11 cellular contexts compared by ENCODE assay signal in genomic region chr1:229093258-229093540, GRCh38.
DNase-seq lines count a peak whose midpoint lies in the region; ATAC-seq and TF ChIP-seq lines count a peak whose summit lies in the region.
"Had no signal": no experiment of that assay in that cellular context is flagged by ENCODE, and none has a peak within 500 bp of the region (broad histone marks: within the 10 kb centered on the region; RNA-seq: fewer than 3 reads in every experiment).

No MANE protein-coding gene starts in this region.

- peaks cover 0 to 5% of the 10 kb centered on the region in 2 donors for H3K9me3 ChIP-seq in left lung

- CTCF ChIA-PET in Calu3 (lab: Charles Lee) = interaction anchor here (1.1 kb wide), 1 partner anchor 15 kb away, joined by 5 read pairs; no protein-coding TSS in a partner anchor
- CTCF ChIA-PET in WTC11 (lab: Charles Lee) = interaction anchor here (0.6 to 2.1 kb wide), 4 partner anchors 31 to 433 kb away, joined by 3 to 11 read pairs (median 4); no protein-coding TSS in a partner anchor

- no peak overlapping the region for H3K4me3 ChIP-seq in left lung

- H3K27me3 Mint-ChIP-seq in Calu3 (ENCODE audit: unreplicated experiment) (no peaks in the 10 kb centered on the region), WTC11 (ENCODE audit: low read depth) (peaks cover 2% of the 10 kb centered on the region; the same call in 1 of the 2 replicates), endothelial cell (ENCODE audit: unreplicated experiment) (peaks cover 2% of the 10 kb centered on the region)

- H3K36me3 Mint-ChIP-seq in Calu3 (ENCODE audit: insufficient read depth, unreplicated experiment) (peaks cover 6% of the 10 kb centered on the region), WTC11 (peaks cover 13% of the 10 kb centered on the region; the same call in 1 of the 2 replicates), endothelial cell (ENCODE audit: low read depth, unreplicated experiment) (no peaks in the 10 kb centered on the region)

- no peaks in the 10 kb centered on the region for H3K36me3 ChIP-seq in left lung

- intact Hi-C loops in Calu3 (cut with micrococcal nuclease; ENCODE audit: unreplicated experiment) = no loop called here
- intact Hi-C loops in left lung (cut with DNase I) = no loop called here

- POLR2A ChIA-PET in WTC11 (lab: Charles Lee) = no interaction called here

- H3K9me3 Mint-ChIP-seq in Calu3 (ENCODE audit: low read depth, unreplicated experiment) (no peaks in the 10 kb centered on the region), WTC11 (peaks cover 12% of the 10 kb centered on the region; the same call in 1 of the 2 replicates), endothelial cell (ENCODE audit: unreplicated experiment) (no peaks in the 10 kb centered on the region)

- no peaks in the 10 kb centered on the region for H3K27me3 ChIP-seq in left lung

- peak overlapping the region; percentile 42 for H3K4me3 Mint-ChIP-seq in Calu3 (ENCODE audit: low read depth, unreplicated experiment)
- H3K4me3 Mint-ChIP-seq in WTC11 = peak overlapping the region; percentile 55
- no peak overlapping the region for H3K4me3 Mint-ChIP-seq in endothelial cell (ENCODE audit: unreplicated experiment)

- ATAC-seq in WTC11 (no peak), left lung (peak; percentile 17), GM18511 (IDR thresholded peaks at IDR 0.05; ENCODE audit: unreplicated experiment) (no peak)
- ATAC-seq: Panc1 had no signal

- H3K27ac ChIP-seq in left lung (peak overlapping the region; percentile 49 to 70), substantia nigra (ENCODE audit: low read depth, low read length, poor library complexity, severe bottlenecking) (peak overlapping the region; percentile 54)

- H3K4me1 ChIP-seq in left lung = peaks cover 5 to 13% of the 10 kb centered on the region in 2 donors

- H3K4me1 Mint-ChIP-seq in Calu3 (ENCODE audit: low read depth, unreplicated experiment) = peaks cover 28% of the 10 kb centered on the region
- peaks cover 86% of the 10 kb centered on the region for H3K4me1 Mint-ChIP-seq in WTC11
- H3K4me1 Mint-ChIP-seq in endothelial cell (ENCODE audit: unreplicated experiment) = peaks cover 5% of the 10 kb centered on the region

- H3K27ac Mint-ChIP-seq in Calu3 (ENCODE audit: unreplicated experiment) (peak overlapping the region; percentile 82), WTC11 (peak overlapping the region; percentile 97), endothelial cell (ENCODE audit: unreplicated experiment) (no peak overlapping the region)

- DNase-seq in Calu3 = no peak
- no peak for DNase-seq in WTC11 (ENCODE audit: low spot score)
- no peak for DNase-seq in left lung
- no peak for DNase-seq in substantia nigra (lab: John Stamatoyannopoulos, UW)
- no peak for DNase-seq in endothelial cell (ENCODE audit: low spot score)
- DNase-seq in NCI-H82 treated with DMSO at 0.1 percent for 48 hours (lab: John Stamatoyannopoulos, UW; ENCODE audit: unreplicated experiment) = no peak
- DNase-seq in GM19238 (ENCODE audit: insufficient read length, low spot score) = no peak
- DNase-seq: activated gamma-delta T cell treated with Interleukin-2 at 50 U/mL for 16 hours, occipital lobe had no signal

- no TSS peak for BruUV-seq in Calu3 (replicated peaks; lab: Mats Ljungman, UMichigan)

- no peak for TF ChIP-seq CTCF in Calu3 (IDR thresholded peaks at IDR 0.05; ENCODE audit: unreplicated experiment)
- no peak for TF ChIP-seq CTCF in WTC11 (IDR thresholded peaks at IDR 0.05)
- TF ChIP-seq CTCF in left lung (IDR thresholded peaks at IDR 0.05) = no peak
- TF ChIP-seq CTCF in endothelial cell (IDR thresholded peaks at IDR 0.05; ENCODE audit: unreplicated experiment) = no peak

TF ChIP-seq in WTC11, 78 proteins besides CTCF, POLR2A, EP300 and RAD21:
- TF ChIP-seq ATF1 (CRISPR knock-in tag; IDR thresholded peaks at IDR 0.05) (no peak), SP1 (CRISPR knock-in tag; conservative IDR thresholded peaks at IDR 0.05) (0 out of 2 replicates have a peak, but pooled peaks have one; percentile 35), NFE2L1 (CRISPR knock-in tag; IDR thresholded peaks at IDR 0.05) (no peak)
